In genomic region chr1:89523597-89524368, GRCh38 we compare ENCODE assay signal across 8 cellular contexts. TPM values are rescaled to one million over a fixed set of nuclear protein-coding genes. Genes with fewer than 3 reads are reported as not detected.
DNase-seq lines count a peak whose midpoint lies in the region; ATAC-seq and TF ChIP-seq lines count a peak whose summit lies in the region.

No MANE protein-coding gene starts in this region.

- peak overlapping the region; percentile 38 to 91 for H3K4me3 ChIP-seq in CD4-positive, alpha-beta memory T cell (ENCODE audit: low read length in 2 of 2)
- peak overlapping the region; percentile 91 to 93 for H3K4me3 ChIP-seq in prostate gland

- TF ChIP-seq CTCF in glutamatergic neuron (IDR thresholded peaks at IDR 0.05; ENCODE audit: partially characterized antibody, unreplicated experiment) (no peak), prostate gland (IDR thresholded peaks at IDR 0.05) (no peak)

- peak; percentile 51 for ATAC-seq in GM19395 (IDR thresholded peaks at IDR 0.05; ENCODE audit: unreplicated experiment)
- peak; percentile 33 for ATAC-seq in HG03460 (IDR thresholded peaks at IDR 0.05; ENCODE audit: unreplicated experiment)
- ATAC-seq in activated T-cell treated with anti-CD3 and anti-CD28 coated beads, Interleukin-2, amount 50 U/mL, for 72 hours (replicated peaks in 1 of 2) = peak; percentile 61 to 71

- H3K27me3 Mint-ChIP-seq in CD4-positive, alpha-beta memory T cell = no peaks in the 10 kb centered on the region
- no peaks in the 10 kb centered on the region for H3K27me3 Mint-ChIP-seq in activated T-cell treated with anti-CD3 and anti-CD28 coated beads, Interleukin-2, amount 50 U/mL, for 72 hours (ENCODE audit: low read depth)
- H3K27me3 Mint-ChIP-seq in glutamatergic neuron (ENCODE audit: unreplicated experiment) = peaks cover 7% of the 10 kb centered on the region

- peak overlapping the region in 5 of 8 donors; percentile 82 to 97 (median 87) for H3K4me3 Mint-ChIP-seq in CD4-positive, alpha-beta memory T cell
- H3K4me3 Mint-ChIP-seq in activated T-cell treated with anti-CD3 and anti-CD28 coated beads, Interleukin-2, amount 50 U/mL, for 72 hours = no peak overlapping the region
- H3K4me3 Mint-ChIP-seq in glutamatergic neuron (ENCODE audit: unreplicated experiment) = peak overlapping the region; percentile 83

- CTCF ChIA-PET in CD4-positive, alpha-beta memory T cell (lab: Charles Lee; ENCODE audit: partially characterized antibody) = interaction anchor here (1.0 to 1.2 kb wide), 2 partner anchors 238 to 239 kb away, joined by 3 read pairs; no protein-coding TSS in a partner anchor

- H3K27me3 ChIP-seq in CD4-positive, alpha-beta memory T cell (ENCODE audit: insufficient read depth, low read length) = no peaks in the 10 kb centered on the region
- no peaks in the 10 kb centered on the region for H3K27me3 ChIP-seq in prostate gland (replicated peaks; ENCODE audit: insufficient read depth)

- POLR2A ChIA-PET in CD4-positive, alpha-beta memory T cell (lab: Charles Lee; ENCODE audit: partially characterized antibody) = interaction anchor here (0.6 to 3.2 kb wide), 15 partner anchors 12 to 239 kb away, joined by 3 to 73 read pairs (median 4); no protein-coding TSS in a partner anchor

- H3K4me1 Mint-ChIP-seq in CD4-positive, alpha-beta memory T cell = peaks cover 7 to 18% (median 13%) of the 10 kb centered on the region in 4 donors
- H3K4me1 Mint-ChIP-seq in activated T-cell treated with anti-CD3 and anti-CD28 coated beads, Interleukin-2, amount 50 U/mL, for 72 hours (ENCODE audit: low read depth) = peaks cover 26% of the 10 kb centered on the region
- peaks cover 8% of the 10 kb centered on the region for H3K4me1 Mint-ChIP-seq in glutamatergic neuron (ENCODE audit: low read depth, unreplicated experiment)

- no peak for TF ChIP-seq POLR2A in prostate gland (IDR thresholded peaks at IDR 0.05)

- 15% methylated on average over 21 of the region's 21 CpGs for WGBS in prostate gland

- peaks cover 45% of the 10 kb centered on the region for H3K4me1 ChIP-seq in CD4-positive, alpha-beta memory T cell (ENCODE audit: insufficient read depth, low read length)
- H3K4me1 ChIP-seq in prostate gland (replicated peaks) = no peaks in the 10 kb centered on the region

- H3K9me3 Mint-ChIP-seq in CD4-positive, alpha-beta memory T cell = peaks cover 0 to 2% (median 0%) of the 10 kb centered on the region in 8 donors
- peaks cover 2 to 5% of the 10 kb centered on the region in 2 donors for H3K9me3 Mint-ChIP-seq in activated T-cell treated with anti-CD3 and anti-CD28 coated beads, Interleukin-2, amount 50 U/mL, for 72 hours
- peaks cover 11% of the 10 kb centered on the region for H3K9me3 Mint-ChIP-seq in glutamatergic neuron (ENCODE audit: unreplicated experiment)

- H3K36me3 Mint-ChIP-seq in CD4-positive, alpha-beta memory T cell = peaks cover 0 to 7% of the 10 kb centered on the region in 2 donors
- peaks cover 8 to 22% of the 10 kb centered on the region in 2 donors for H3K36me3 Mint-ChIP-seq in activated T-cell treated with anti-CD3 and anti-CD28 coated beads, Interleukin-2, amount 50 U/mL, for 72 hours (ENCODE audit: insufficient read depth in 2 of 2)
- H3K36me3 Mint-ChIP-seq in glutamatergic neuron (ENCODE audit: unreplicated experiment) = no peaks in the 10 kb centered on the region

- DNase-seq in CD4-positive, alpha-beta memory T cell = peak in 4 of 5 donors; percentile 61 to 81 (median 72)
- DNase-seq in NCI-H82 treated with DMSO at 0.1 percent for 48 hours (lab: John Stamatoyannopoulos, UW; ENCODE audit: unreplicated experiment) = peak; percentile 96
- DNase-seq in activated T-cell treated with anti-CD3 and anti-CD28 coated beads, Interleukin-2, amount 50 U/mL, for 72 hours = peak; percentile 75 to 79
- DNase-seq in glutamatergic neuron = peak; percentile 37
- no peak for DNase-seq in prostate gland (ENCODE audit: low spot score)
- DNase-seq in activated gamma-delta T cell (lab: John Stamatoyannopoulos, UW) = no peak

- H3K9me3 ChIP-seq in CD4-positive, alpha-beta memory T cell (ENCODE audit: control insufficient read depth in 1 of 2, low read length in 2 of 2) = no peaks in the 10 kb centered on the region
- no peaks in the 10 kb centered on the region for H3K9me3 ChIP-seq in prostate gland

- intact Hi-C loops in CD4-positive, alpha-beta memory T cell (cut with micrococcal nuclease) = loop anchor here (1.0 to 5.0 kb wide), 9 partner anchors 39 to 472 kb away; partner anchors contain the start of gene ZNF326
- intact Hi-C loops in prostate gland (cut with DNase I) = no loop called here

- H3K27ac Mint-ChIP-seq in CD4-positive, alpha-beta memory T cell = peak overlapping the region in 6 of 7 donors; percentile 82 to 94 (median 92)
- peak overlapping the region; percentile 89 for H3K27ac Mint-ChIP-seq in activated T-cell treated with anti-CD3 and anti-CD28 coated beads, Interleukin-2, amount 50 U/mL, for 72 hours
- peak overlapping the region; percentile 60 for H3K27ac Mint-ChIP-seq in glutamatergic neuron (ENCODE audit: unreplicated experiment)

- H3K36me3 ChIP-seq in CD4-positive, alpha-beta memory T cell (ENCODE audit: insufficient read depth, low read length) = no peaks in the 10 kb centered on the region
- no peaks in the 10 kb centered on the region for H3K36me3 ChIP-seq in prostate gland

- peak overlapping the region; percentile 92 for H3K27ac ChIP-seq in CD4-positive, alpha-beta memory T cell (ENCODE audit: low read depth, low read length)
- peak overlapping the region; percentile 88 to 91 for H3K27ac ChIP-seq in prostate gland

RNA-seq across cellular contexts. Expression of gene LRRC8B, which starts 0.8 kb away (rescaled TPM):
- 10 to 100 TPM; 15.6 to 18.1 TPM for total RNA-seq in CD4-positive, alpha-beta memory T cell
- polyA plus RNA-seq in CD4-positive, alpha-beta memory T cell = 10 to 100 TPM; 15.0 to 18.0 TPM
- 10 to 100 TPM; 33.8 to 38.9 TPM for total RNA-seq in activated T-cell treated with anti-CD3 and anti-CD28 coated beads, Interleukin-2, amount 50 U/mL, for 72 hours
- 17.7 TPM for total RNA-seq in glutamatergic neuron (ENCODE audit: unreplicated experiment)
- 10 to 100 TPM; 13.9 to 25.6 TPM for total RNA-seq in prostate gland

Comparison
In these comparisons a context has a peak if more than half of its experiments do, and no peak if none do; other contexts are left out.
1. DNase-seq: peak in CD4-positive, alpha-beta memory T cell (4 of 5), NCI-H82 treated with DMSO at 0.1 percent for 48 hours (single experiment), activated T-cell treated with anti-CD3 and anti-CD28 coated beads, Interleukin-2, amount 50 U/mL, for 72 hours (2 of 2) and glutamatergic neuron (single experiment); none in prostate gland (single experiment) and activated gamma-delta T cell (single experiment).
2. H3K4me3 Mint-ChIP-seq: peak in CD4-positive, alpha-beta memory T cell (5 of 8) and glutamatergic neuron (single experiment); none in activated T-cell treated with anti-CD3 and anti-CD28 coated beads, Interleukin-2, amount 50 U/mL, for 72 hours (0 of 2).
3. Peak in every context shown above with its lines, with median percentiles within 50 percentile points of each other: H3K27ac Mint-ChIP-seq and ATAC-seq.